ENCODE assay signal across 14 cellular contexts in the genomic region with DNA sequence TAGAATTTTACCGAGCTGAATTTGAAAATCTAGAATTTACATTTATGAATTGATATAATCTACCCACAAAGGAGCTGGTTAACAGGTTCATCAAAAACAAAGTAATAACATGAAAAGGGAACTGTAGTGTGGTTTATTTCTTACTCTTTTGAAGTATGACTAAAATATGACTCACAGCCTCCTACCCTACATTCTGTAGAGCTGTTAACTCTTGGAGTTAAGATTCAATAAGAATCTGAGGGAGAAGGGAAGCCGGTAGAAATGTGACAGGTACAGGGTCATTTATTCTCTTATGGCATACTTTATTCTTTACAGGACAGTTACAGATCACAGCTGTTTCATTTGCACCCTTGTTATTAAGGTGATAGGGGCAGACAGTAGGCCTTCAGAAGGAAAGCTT.
DNase-seq lines count a peak whose midpoint lies in the region; ATAC-seq and TF ChIP-seq lines count a peak whose summit lies in the region.
"Had no signal": no experiment of that assay in that cellular context is flagged by ENCODE, and none has a peak within 500 bp of the region (broad histone marks: within the 10 kb centered on the region; RNA-seq: fewer than 3 reads in every experiment).

No MANE protein-coding gene starts in this region.

- H3K4me1 ChIP-seq in fibroblast of lung (ENCODE audit: control insufficient read depth, extremely low read depth, insufficient read depth, low read length) (peaks cover 2% of the 10 kb centered on the region), skeletal muscle satellite cell (ENCODE audit: control insufficient read depth, insufficient read depth, low read length) (peaks cover 17% of the 10 kb centered on the region), right cardiac atrium (ENCODE audit: control insufficient read depth, insufficient read depth, low read length) (no peaks in the 10 kb centered on the region)
- H3K4me1 ChIP-seq: colonic mucosa, Peyer's patch, transverse colon had no signal

- H3K4me3 ChIP-seq in fibroblast of lung (replicated peaks in 1 of 4; ENCODE audit: control extremely low read depth in 1 of 4, insufficient read depth in 1 of 4, low read depth in 3 of 4, low read length in 4 of 4), result no peak overlapping the region
- H3K4me3 ChIP-seq in skeletal muscle satellite cell (ENCODE audit: low read length), result no peak overlapping the region
- H3K4me3 ChIP-seq in WERI-Rb-1 (ENCODE audit: low read depth, low read length), result no peak overlapping the region
- no peak overlapping the region for H3K4me3 ChIP-seq in right cardiac atrium (ENCODE audit: low read length)
- H3K4me3 ChIP-seq: colonic mucosa, Peyer's patch, transverse colon had no signal

- H2AFZ ChIP-seq in fibroblast of lung (ENCODE audit: low read length), result no peak overlapping the region

- WGBS in right cardiac atrium, result 72% methylated on average over 2 of the region's 2 CpGs

- H3K27ac Mint-ChIP-seq in HFFc6, result peak overlapping the region; percentile 75
- H3K27ac Mint-ChIP-seq: activated naive CD4-positive, alpha-beta T cell treated with anti-CD3 and anti-CD28 coated beads, Interleukin-2, amount 50 U/mL, for 24 hours had no signal

- DNase-seq in HFFc6 (peak; percentile 18), RKO (ENCODE audit: low spot score) (peak; percentile 56), fibroblast of lung (ENCODE audit: low read depth in 2 of 2) (peak; percentile 48 to 66), cerebellum (ENCODE audit: low spot score) (no peak), WERI-Rb-1 (no peak), right cardiac atrium (no peak)
- DNase-seq: colonic mucosa, NCI-H345, Peyer's patch, T1000, transverse colon had no signal

- H3K4me1 Mint-ChIP-seq in HFFc6 (ENCODE audit: low read depth), result peaks cover 38% of the 10 kb centered on the region
- H3K4me1 Mint-ChIP-seq: activated naive CD4-positive, alpha-beta T cell treated with anti-CD3 and anti-CD28 coated beads, Interleukin-2, amount 50 U/mL, for 24 hours had no signal

- peak overlapping the region; percentile 82 for H3K4me3 Mint-ChIP-seq in HFFc6
- H3K4me3 Mint-ChIP-seq: activated naive CD4-positive, alpha-beta T cell treated with anti-CD3 and anti-CD28 coated beads, Interleukin-2, amount 50 U/mL, for 24 hours; neural crest cell had no signal

- intact Hi-C loops in right cardiac atrium (cut with DNase I), result no loop called here

- H3K27ac ChIP-seq in fibroblast of lung (ENCODE audit: insufficient read depth, low read length) (no peak overlapping the region), WERI-Rb-1 (no peak overlapping the region), right cardiac atrium (ENCODE audit: low read length) (no peak overlapping the region)
- H3K27ac ChIP-seq: colonic mucosa, Peyer's patch, transverse colon had no signal

- H3K9me3 ChIP-seq in fibroblast of lung (ENCODE audit: control insufficient read depth, insufficient read depth, low read depth, low read length), result no peaks in the 10 kb centered on the region
- no peaks in the 10 kb centered on the region for H3K9me3 ChIP-seq in skeletal muscle satellite cell (replicated peaks; ENCODE audit: low read length)
- no peaks in the 10 kb centered on the region for H3K9me3 ChIP-seq in WERI-Rb-1 (ENCODE audit: severe bottlenecking)
- H3K9me3 ChIP-seq in right cardiac atrium (ENCODE audit: control insufficient read depth, low read length), result no peaks in the 10 kb centered on the region
- H3K9me3 ChIP-seq: colonic mucosa, Peyer's patch, transverse colon had no signal

- H3K36me3 Mint-ChIP-seq in HFFc6 (ENCODE audit: low read depth), result no peaks in the 10 kb centered on the region
- H3K36me3 Mint-ChIP-seq: activated naive CD4-positive, alpha-beta T cell treated with anti-CD3 and anti-CD28 coated beads, Interleukin-2, amount 50 U/mL, for 24 hours had no signal

- no peaks in the 10 kb centered on the region for H3K9me3 Mint-ChIP-seq in HFFc6
- H3K9me3 Mint-ChIP-seq: activated naive CD4-positive, alpha-beta T cell treated with anti-CD3 and anti-CD28 coated beads, Interleukin-2, amount 50 U/mL, for 24 hours had no signal

- no peak overlapping the region for H3K9ac ChIP-seq in fibroblast of lung (ENCODE audit: insufficient read depth, low read length)
- no peak overlapping the region for H3K9ac ChIP-seq in skeletal muscle satellite cell (ENCODE audit: low read depth, low read length)

- no peak for TF ChIP-seq CTCF in HFFc6 (IDR thresholded peaks at IDR 0.05)
- no peak for TF ChIP-seq CTCF in fibroblast of lung (conservative IDR thresholded peaks at IDR 0.05 in 1 of 2, IDR thresholded peaks at IDR 0.05 in 1 of 2; ENCODE audit: low read depth in 1 of 2, low read length in 2 of 2)
- TF ChIP-seq CTCF in WERI-Rb-1 (IDR thresholded peaks at IDR 0.05; ENCODE audit: low read depth, low read length), result no peak

- H3K27me3 Mint-ChIP-seq in HFFc6 (ENCODE audit: insufficient read depth), result no peaks in the 10 kb centered on the region
- H3K27me3 Mint-ChIP-seq: activated naive CD4-positive, alpha-beta T cell treated with anti-CD3 and anti-CD28 coated beads, Interleukin-2, amount 50 U/mL, for 24 hours had no signal

- H3K27me3 ChIP-seq in fibroblast of lung (ENCODE audit: control insufficient read depth, insufficient read depth, low read length), result no peaks in the 10 kb centered on the region
- H3K27me3 ChIP-seq in skeletal muscle satellite cell (ENCODE audit: control insufficient read depth, insufficient read depth, low read length), result no peaks in the 10 kb centered on the region
- H3K27me3 ChIP-seq in WERI-Rb-1 (ENCODE audit: insufficient read depth, low read depth, severe bottlenecking), result peaks cover 6% of the 10 kb centered on the region
- no peaks in the 10 kb centered on the region for H3K27me3 ChIP-seq in right cardiac atrium (ENCODE audit: control insufficient read depth, insufficient read depth)
- H3K27me3 ChIP-seq: colonic mucosa, Peyer's patch, transverse colon had no signal

- ATAC-seq in right cardiac atrium, result no peak

- H3K36me3 ChIP-seq in fibroblast of lung (ENCODE audit: control insufficient read depth, insufficient read depth, low read length) (no peaks in the 10 kb centered on the region), skeletal muscle satellite cell (ENCODE audit: insufficient read depth, low read length) (no peaks in the 10 kb centered on the region), WERI-Rb-1 (no peaks in the 10 kb centered on the region)
- H3K36me3 ChIP-seq: colonic mucosa, Peyer's patch, transverse colon had no signal

- H3K4me2 ChIP-seq in fibroblast of lung (ENCODE audit: extremely low read depth, insufficient read depth, low read length), result no peak overlapping the region
- H3K4me2 ChIP-seq in skeletal muscle satellite cell (ENCODE audit: low read length), result peak overlapping the region; percentile 32

- no peaks in the 10 kb centered on the region for H3K79me2 ChIP-seq in fibroblast of lung (ENCODE audit: control insufficient read depth, insufficient read depth, low read length)

- no peaks in the 10 kb centered on the region for H4K20me1 ChIP-seq in fibroblast of lung (ENCODE audit: control insufficient read depth, extremely low read depth, insufficient read depth, low read length)

Comparison
In these comparisons a context has a peak if more than half of its experiments do, and no peak if none do; other contexts are left out.
1. DNase-seq: peak in HFFc6 (single experiment), RKO (single experiment) and fibroblast of lung (2 of 2); none in cerebellum (single experiment), WERI-Rb-1 (single experiment) and right cardiac atrium (0 of 3).